8 cellular contexts compared by ENCODE assay signal in genomic region chr7:95772771-95773581, GRCh38. TPM values are rescaled to one million over a fixed set of nuclear protein-coding genes. Genes with fewer than 3 reads are reported as not detected.
DNase-seq lines count a peak whose midpoint lies in the region; ATAC-seq and TF ChIP-seq lines count a peak whose summit lies in the region.

No MANE protein-coding gene starts in this region.

- H3K9me3 ChIP-seq in cardiac muscle cell (ENCODE audit: low read depth) (no peaks in the 10 kb centered on the region), trophoblast cell (ENCODE audit: insufficient read depth, low read depth, low read length) (no peaks in the 10 kb centered on the region)

- no CpG with 5 or more reads among the region's 45 CpGs for WGBS in trophoblast cell (ENCODE audit: extremely low coverage, insufficient coverage, insufficient read length)

- H3K23ac ChIP-seq in trophoblast cell (ENCODE audit: low read length), result no peak overlapping the region

- H4K8ac ChIP-seq in trophoblast cell (ENCODE audit: low read depth, low read length), result peak overlapping the region; percentile 69

- peaks cover 2% of the 10 kb centered on the region for H3K79me2 ChIP-seq in trophoblast cell (ENCODE audit: control insufficient read depth, insufficient read depth, low read length, poor library complexity)

- H3K79me1 ChIP-seq in trophoblast cell (ENCODE audit: low read length), result no peaks in the 10 kb centered on the region

- H2BK5ac ChIP-seq in trophoblast cell (ENCODE audit: low read depth, low read length, poor library complexity), result no peak overlapping the region

- no peak for TF ChIP-seq CTCF in cardiac muscle cell (IDR thresholded peaks at IDR 0.05; ENCODE audit: low read depth, low read length)

- no peak overlapping the region for H4K12ac ChIP-seq in trophoblast cell (ENCODE audit: low read depth, low read length)

- H3K27ac Mint-ChIP-seq in stimulated activated naive CD8-positive, alpha-beta T cell treated with anti-CD3 and anti-CD28 coated beads, Interleukin-15, amount 100 ng/mL, for 72 hours, result no peak overlapping the region

- H3K27ac ChIP-seq in cardiac muscle cell (peak overlapping the region; percentile 62), trophoblast cell (ENCODE audit: low read depth, low read length) (no peak overlapping the region)

- H3K27me3 Mint-ChIP-seq in stimulated activated naive CD8-positive, alpha-beta T cell treated with anti-CD3 and anti-CD28 coated beads, Interleukin-15, amount 100 ng/mL, for 72 hours, result peaks cover 58% of the 10 kb centered on the region

- H2BK12ac ChIP-seq in trophoblast cell (ENCODE audit: low read length), result no peak overlapping the region

- H3K9ac ChIP-seq in trophoblast cell (ENCODE audit: low read length), result peak overlapping the region; percentile 37

- H3K14ac ChIP-seq in trophoblast cell (ENCODE audit: low read length), result peak overlapping the region; percentile 22

- H3K4me1 Mint-ChIP-seq in stimulated activated naive CD8-positive, alpha-beta T cell treated with anti-CD3 and anti-CD28 coated beads, Interleukin-15, amount 100 ng/mL, for 72 hours, result peaks cover 5% of the 10 kb centered on the region

- no peak for DNase-seq in stimulated activated naive CD8-positive, alpha-beta T cell treated with anti-CD3 and anti-CD28 coated beads, Interleukin-15, amount 100 ng/mL, for 72 hours
- DNase-seq in stimulated activated naive CD8-positive, alpha-beta T cell treated with anti-CD3 and anti-CD28 coated beads, Interleukin-15, Interleukin-2, amounts not matched to agents 100 U/mL and 50 U/mL, for 24 hours, result no peak
- peak; percentile 28 to 32 for DNase-seq in cardiac muscle cell (ENCODE audit: low read depth in 1 of 2, low spot score in 1 of 2)
- DNase-seq in trophoblast cell, result no peak
- no peak for DNase-seq in germinal center (ENCODE audit: low spot score)
- DNase-seq in stimulated activated CD4-positive, alpha-beta T cell treated with anti-CD3 and anti-CD28 coated beads, Interleukin-2, amount 100 ng/mL, for 24 hours, result no peak

- no peak overlapping the region for H2BK120ac ChIP-seq in trophoblast cell (ENCODE audit: insufficient read depth, low read length, poor library complexity)

- H3K27me3 ChIP-seq in cardiac muscle cell, result no peaks in the 10 kb centered on the region
- peaks cover 14% of the 10 kb centered on the region for H3K27me3 ChIP-seq in trophoblast cell (ENCODE audit: insufficient read depth, low read length)

- no peaks in the 10 kb centered on the region for H3K9me3 Mint-ChIP-seq in stimulated activated naive CD8-positive, alpha-beta T cell treated with anti-CD3 and anti-CD28 coated beads, Interleukin-15, amount 100 ng/mL, for 72 hours

- peak overlapping the region; percentile 66 for H2AFZ ChIP-seq in trophoblast cell (ENCODE audit: insufficient read depth, low read length, poor library complexity)

- no peak overlapping the region for H3K4ac ChIP-seq in trophoblast cell (ENCODE audit: low read depth, low read length)

- peak; percentile 31 for ATAC-seq in stimulated activated naive CD8-positive, alpha-beta T cell treated with anti-CD3 and anti-CD28 coated beads, Interleukin-15, amount 100 ng/mL, for 72 hours
- no peak for ATAC-seq in stimulated activated naive CD8-positive, alpha-beta T cell treated with anti-CD3 and anti-CD28 coated beads, Interleukin-15, Interleukin-2, amounts not matched to agents 100 U/mL and 50 U/mL, for 24 hours
- ATAC-seq in SK-N-SH treated with all-trans-retinoic acid at 6 μM for 48 hours, result peak; percentile 26
- ATAC-seq in HG02678 (IDR thresholded peaks at IDR 0.05; ENCODE audit: unreplicated experiment), result no peak

- H2AK5ac ChIP-seq in trophoblast cell (ENCODE audit: low read length), result no peak overlapping the region

- no peak overlapping the region for H4K91ac ChIP-seq in trophoblast cell (ENCODE audit: low read depth, low read length)

- peak overlapping the region; percentile 87 for H3K4me3 ChIP-seq in cardiac muscle cell
- H3K4me3 ChIP-seq in trophoblast cell (ENCODE audit: low read depth, low read length), result peak overlapping the region; percentile 77

- H3K4me3 Mint-ChIP-seq in stimulated activated naive CD8-positive, alpha-beta T cell treated with anti-CD3 and anti-CD28 coated beads, Interleukin-15, amount 100 ng/mL, for 72 hours, result peak overlapping the region in 1 of 2 donors; percentile 24

- peaks cover 19% of the 10 kb centered on the region for H3K4me1 ChIP-seq in cardiac muscle cell (ENCODE audit: low read depth)
- H3K4me1 ChIP-seq in trophoblast cell (ENCODE audit: control insufficient read depth in 1 of 2, insufficient read depth in 2 of 2, low read length in 2 of 2), result peaks cover 5 to 9% of the 10 kb centered on the region in 2 experiments

- H3K18ac ChIP-seq in trophoblast cell (ENCODE audit: low read length), result no peak overlapping the region

- peak overlapping the region; percentile 91 for H3K4me2 ChIP-seq in trophoblast cell (ENCODE audit: low read length)

- no peaks in the 10 kb centered on the region for H3K36me3 ChIP-seq in cardiac muscle cell
- no peaks in the 10 kb centered on the region for H3K36me3 ChIP-seq in trophoblast cell (ENCODE audit: control insufficient read depth in 1 of 2, insufficient read depth in 2 of 2, low read length in 2 of 2)

TF ChIP-seq in SK-N-SH treated with all-trans-retinoic acid at 6 μM for 48 hours, 23 proteins besides CTCF, POLR2A, EP300 and RAD21:
- TF ChIP-seq SNAI2 (CRISPR knock-in tag; IDR thresholded peaks at IDR 0.05) (no peak), ZFP3 (CRISPR knock-in tag; IDR thresholded peaks at IDR 0.05) (no peak), RARB (CRISPR knock-in tag; IDR thresholded peaks at IDR 0.05) (no peak), ZFP30 (CRISPR knock-in tag; IDR thresholded peaks at IDR 0.05) (no peak), ISL1 (CRISPR knock-in tag; IDR thresholded peaks at IDR 0.05) (no peak), CSDC2 (CRISPR knock-in tag; IDR thresholded peaks at IDR 0.05) (no peak), CREB5 (CRISPR knock-in tag; IDR thresholded peaks at IDR 0.05; ENCODE audit: low read depth) (no peak)

RNA-seq across cellular contexts. Expression of gene DYNC1I1, which starts 0.6 kb away (rescaled TPM):
- 21.2 and 24.4 TPM in 2 replicates for total RNA-seq in cardiac muscle cell
- 20.6 and 21.9 TPM in 2 replicates for polyA plus RNA-seq in cardiac muscle cell
- 0.92 and 1.2 TPM in 2 replicates for polyA plus RNA-seq in trophoblast cell (2013)

Comparison
In these comparisons a context has a peak if more than half of its experiments do, and no peak if none do; other contexts are left out.
1. ATAC-seq: peak in stimulated activated naive CD8-positive, alpha-beta T cell treated with anti-CD3 and anti-CD28 coated beads, Interleukin-15, amount 100 ng/mL, for 72 hours (single experiment) and SK-N-SH treated with all-trans-retinoic acid at 6 μM for 48 hours (single experiment); none in stimulated activated naive CD8-positive, alpha-beta T cell treated with anti-CD3 and anti-CD28 coated beads, Interleukin-15, Interleukin-2, amounts not matched to agents 100 U/mL and 50 U/mL, for 24 hours (single experiment) and HG02678 (single experiment).
2. DNase-seq: peak in cardiac muscle cell (2 of 2); none in stimulated activated naive CD8-positive, alpha-beta T cell treated with anti-CD3 and anti-CD28 coated beads, Interleukin-15, amount 100 ng/mL, for 72 hours (0 of 2), stimulated activated naive CD8-positive, alpha-beta T cell treated with anti-CD3 and anti-CD28 coated beads, Interleukin-15, Interleukin-2, amounts not matched to agents 100 U/mL and 50 U/mL, for 24 hours (single experiment), trophoblast cell (0 of 2), germinal center (single experiment) and stimulated activated CD4-positive, alpha-beta T cell treated with anti-CD3 and anti-CD28 coated beads, Interleukin-2, amount 100 ng/mL, for 24 hours (0 of 2).